19 cellular contexts compared by ENCODE assay signal in the genomic region with DNA sequence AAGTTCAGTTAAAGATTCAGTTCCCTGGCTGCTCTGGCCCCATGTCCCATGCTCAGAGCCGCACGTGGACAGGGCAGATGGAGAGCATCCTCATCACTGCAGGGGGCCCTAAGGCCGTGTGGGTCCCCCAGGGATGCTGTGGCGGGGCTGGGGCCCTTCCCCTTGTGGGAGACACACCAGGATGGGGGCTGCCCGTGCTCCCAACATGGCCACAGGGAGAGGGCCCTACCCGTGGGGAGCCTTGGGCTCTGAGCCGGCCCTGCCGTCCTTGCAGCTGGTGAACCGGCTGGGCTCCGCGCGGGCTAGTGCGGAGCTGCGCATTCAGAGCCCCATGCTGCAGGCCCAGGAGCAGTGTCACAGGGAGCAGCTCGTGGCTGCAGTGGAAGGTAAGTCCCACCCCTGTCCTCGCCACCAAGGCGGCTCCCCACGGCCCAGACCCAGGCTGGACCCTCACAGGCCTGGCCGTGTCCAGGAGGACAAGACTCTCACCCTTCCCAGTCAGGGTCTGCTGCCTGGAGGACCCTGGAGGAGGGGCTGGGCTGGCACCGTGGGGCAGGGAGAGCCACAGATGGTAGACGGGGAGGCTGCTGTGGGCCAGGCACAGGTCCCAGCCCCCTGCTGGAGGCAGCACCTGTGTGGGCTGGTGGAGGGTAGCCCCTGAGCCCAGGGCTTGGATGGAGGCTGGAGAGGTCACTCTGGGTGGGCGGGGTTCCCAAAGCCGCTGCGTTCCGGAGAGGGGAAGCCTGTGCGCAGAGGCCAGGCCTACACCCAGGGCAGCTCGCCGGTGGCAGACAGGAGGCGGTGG.
"Had no signal": no experiment of that assay in that cellular context is flagged by ENCODE, and none has a peak within 500 bp of the region (broad histone marks: within the 10 kb centered on the region; RNA-seq: fewer than 3 reads in every experiment).

No MANE protein-coding gene starts in this region.

- FAIRE-seq: keratinocyte, pancreas had no signal

- H3K27me3 Mint-ChIP-seq: activated T-helper 17 cell treated with anti-CD3 and anti-CD28 coated beads, Interleukin-2, amount 50 U/mL, for 72 hours; central memory CD8-positive, alpha-beta T cell; natural killer cell treated with Interleukin-12 subunit alpha and Interleukin-12 subunit beta and Interleukin-15 and Interleukin-18, amount 100 ng/mL, for 72 hours; stimulated activated naive CD8-positive, alpha-beta T cell treated with anti-CD3 and anti-CD28 coated beads, Interleukin-15, Interleukin-2, amounts not matched to agents 100 ng/mL and 50 ng/mL, for 24 hours had no signal

- ATAC-seq: activated naive CD4-positive, alpha-beta T cell treated with anti-CD3 and anti-CD28 coated beads, Interleukin-2, amount 50 U/mL, for 72 hours; activated T-helper 17 cell treated with anti-CD3 and anti-CD28 coated beads, Interleukin-2, amount 50 U/mL, for 72 hours; left lobe of liver; natural killer cell treated with Interleukin-12 subunit alpha and Interleukin-12 subunit beta and Interleukin-15 and Interleukin-18, amount 100 ng/mL, for 72 hours; pancreas had no signal

- H3K36me3 ChIP-seq: ascending aorta, brain microvascular endothelial cell, neutrophil, pancreas had no signal

- DNase-seq: activated CD4-positive, alpha-beta T cell treated with anti-CD3 and anti-CD28 coated beads for 1 hour; activated T-cell treated with anti-CD3 and anti-CD28 coated beads, Interleukin-2, amount 50 U/mL, for 1 hour; brain microvascular endothelial cell; cortex of kidney; endodermal cell; stimulated activated CD4-positive, alpha-beta T cell treated with anti-CD3 and anti-CD28 coated beads, Interleukin-4, amount 100 ng/mL, for 24 hours; tibial artery had no signal

- H3K4me1 ChIP-seq: ascending aorta, pancreas, tibial artery had no signal

- H3K27me3 ChIP-seq: ascending aorta, brain microvascular endothelial cell, neutrophil, pancreas, tibial artery had no signal

- H3K36me3 Mint-ChIP-seq: activated naive CD4-positive, alpha-beta T cell treated with anti-CD3 and anti-CD28 coated beads, Interleukin-2, amount 50 U/mL, for 72 hours; natural killer cell treated with Interleukin-12 subunit alpha and Interleukin-12 subunit beta and Interleukin-15 and Interleukin-18, amount 100 ng/mL, for 72 hours had no signal

- H3K4me3 ChIP-seq: ascending aorta, pancreas, SK-N-MC, tibial artery had no signal

- H3K27ac ChIP-seq: ascending aorta, brain microvascular endothelial cell, epithelial cell of prostate, neutrophil, pancreas, SK-N-MC, tibial artery had no signal

- H3K4me3 Mint-ChIP-seq: activated T-helper 17 cell treated with anti-CD3 and anti-CD28 coated beads, Interleukin-2, amount 50 U/mL, for 72 hours; central memory CD8-positive, alpha-beta T cell; endodermal cell; natural killer cell treated with Interleukin-12 subunit alpha and Interleukin-12 subunit beta and Interleukin-15 and Interleukin-18, amount 100 ng/mL, for 72 hours; stimulated activated naive CD8-positive, alpha-beta T cell treated with anti-CD3 and anti-CD28 coated beads, Interleukin-15, Interleukin-2, amounts not matched to agents 100 ng/mL and 50 ng/mL, for 24 hours had no signal

- H3K4me1 Mint-ChIP-seq: activated T-helper 17 cell treated with anti-CD3 and anti-CD28 coated beads, Interleukin-2, amount 50 U/mL, for 72 hours; endodermal cell had no signal

- H3K9me3 Mint-ChIP-seq: activated naive CD4-positive, alpha-beta T cell treated with anti-CD3 and anti-CD28 coated beads, Interleukin-2, amount 50 U/mL, for 72 hours; activated T-helper 17 cell treated with anti-CD3 and anti-CD28 coated beads, Interleukin-2, amount 50 U/mL, for 72 hours; central memory CD8-positive, alpha-beta T cell; endodermal cell; natural killer cell treated with Interleukin-12 subunit alpha and Interleukin-12 subunit beta and Interleukin-15 and Interleukin-18, amount 100 ng/mL, for 72 hours; stimulated activated naive CD8-positive, alpha-beta T cell treated with anti-CD3 and anti-CD28 coated beads, Interleukin-15, Interleukin-2, amounts not matched to agents 100 ng/mL and 50 ng/mL, for 24 hours had no signal

- H3K27ac Mint-ChIP-seq: activated naive CD4-positive, alpha-beta T cell treated with anti-CD3 and anti-CD28 coated beads, Interleukin-2, amount 50 U/mL, for 72 hours; activated T-helper 17 cell treated with anti-CD3 and anti-CD28 coated beads, Interleukin-2, amount 50 U/mL, for 72 hours; endodermal cell; natural killer cell treated with Interleukin-12 subunit alpha and Interleukin-12 subunit beta and Interleukin-15 and Interleukin-18, amount 100 ng/mL, for 72 hours; stimulated activated naive CD8-positive, alpha-beta T cell treated with anti-CD3 and anti-CD28 coated beads, Interleukin-15, Interleukin-2, amounts not matched to agents 100 ng/mL and 50 ng/mL, for 24 hours had no signal

- H3K9me3 ChIP-seq: ascending aorta, neutrophil, pancreas, tibial artery had no signal
